Comparison of ENCODE assay signal across 13 cellular contexts in the genomic region with DNA sequence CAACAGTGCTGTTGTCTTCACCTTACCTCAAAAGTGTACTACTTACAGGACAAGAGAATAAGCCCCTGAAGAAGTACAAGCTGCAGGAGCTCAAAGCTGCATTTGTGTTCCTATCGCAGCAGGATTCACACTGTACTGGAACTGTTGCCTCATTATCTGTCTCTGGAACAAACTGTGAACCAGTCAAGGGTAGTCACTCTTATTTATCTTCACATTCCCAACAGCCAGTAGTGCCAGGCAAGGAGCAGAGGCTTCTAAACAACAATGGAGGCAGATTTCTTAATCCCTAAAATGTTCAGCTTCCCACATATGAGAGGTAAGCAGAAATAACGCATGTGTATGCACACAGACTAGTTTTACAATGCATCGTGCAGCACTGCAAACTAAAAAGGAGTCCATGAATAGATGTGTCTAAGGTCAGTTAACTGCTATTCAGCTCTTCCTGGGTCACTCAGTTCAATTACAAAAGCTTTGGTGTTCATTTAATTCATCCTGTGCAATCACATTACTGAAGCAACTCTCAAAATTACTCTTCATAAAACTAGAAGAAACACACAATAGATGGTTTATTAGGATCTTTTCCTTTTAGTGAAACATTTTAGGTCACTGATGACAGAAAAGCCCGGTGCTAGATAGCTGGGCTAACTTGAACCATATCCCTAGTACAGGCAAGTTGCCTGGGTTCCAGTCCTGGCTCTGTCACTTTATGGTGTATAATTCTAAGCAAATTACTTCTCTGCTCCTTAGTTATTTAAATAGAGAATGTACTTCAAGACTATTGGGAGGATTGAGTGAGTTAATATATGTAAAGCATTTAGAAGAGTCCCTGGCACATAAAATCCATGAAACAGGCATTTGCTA. TPM values are rescaled to one million over a fixed set of nuclear protein-coding genes. Genes with fewer than 3 reads are reported as not detected.
A peak's percentile ranks its signal among the peaks of the same experiment; 100 is the strongest.
DNase-seq lines count a peak whose midpoint lies in the region; FAIRE-seq and TF ChIP-seq lines count a peak whose summit lies in the region.
"Had no signal": no experiment of that assay in that cellular context is flagged by ENCODE, and none has a peak within 500 bp of the region (broad histone marks: within the 10 kb centered on the region; RNA-seq: fewer than 3 reads in every experiment).

No MANE protein-coding gene starts in this region.

- peaks cover 15% of the 10 kb centered on the region for H3K36me3 Mint-ChIP-seq in osteocyte (ENCODE audit: unreplicated experiment)
- peaks cover 23% of the 10 kb centered on the region for H3K36me3 Mint-ChIP-seq in activated CD4-positive, alpha-beta memory T cell treated with anti-CD3 and anti-CD28 coated beads, Interleukin-2, amount 10 ng/mL, durations not matched to agents 7 days and 5 days (ENCODE audit: low read depth)

- peaks cover 77% of the 10 kb centered on the region for H3K4me1 Mint-ChIP-seq in osteocyte (ENCODE audit: unreplicated experiment)
- H3K4me1 Mint-ChIP-seq in activated CD4-positive, alpha-beta memory T cell treated with anti-CD3 and anti-CD28 coated beads, Interleukin-2, amount 10 ng/mL, durations not matched to agents 7 days and 5 days = peaks cover 59% of the 10 kb centered on the region

- no peak for TF ChIP-seq CTCF in AG10803 (conservative IDR thresholded peaks at IDR 0.05; ENCODE audit: low read length)
- no peak for TF ChIP-seq CTCF in fibroblast of villous mesenchyme (IDR thresholded peaks at IDR 0.05; ENCODE audit: insufficient read depth, low read depth, low read length)
- TF ChIP-seq CTCF in osteocyte (IDR thresholded peaks at IDR 0.05) = no peak

- CTCF ChIA-PET in activated CD4-positive, alpha-beta memory T cell treated with anti-CD3 and anti-CD28 coated beads, Interleukin-2, amount 10 ng/mL, durations not matched to agents 7 days and 5 days (lab: Charles Lee) = interaction anchor here (3.6 kb wide), 1 partner anchor 7 kb away, joined by 19 read pairs; no protein-coding TSS in a partner anchor

- no peak for DNase-seq in AG10803 (ENCODE audit: low read depth)
- peak; percentile 37 for DNase-seq in NCI-H146 treated with DMSO at 0.1 percent for 48 hours (lab: John Stamatoyannopoulos, UW; ENCODE audit: unreplicated experiment)
- DNase-seq in fibroblast of villous mesenchyme (ENCODE audit: low read depth) = peak; percentile 45
- no peak for DNase-seq in osteocyte (ENCODE audit: extremely low spot score, unreplicated experiment)
- DNase-seq in HTR-8/SVneo (ENCODE audit: insufficient read length, low spot score) = no peak
- no peak for DNase-seq in HK-2 (ENCODE audit: unreplicated experiment)
- DNase-seq in germinal center (ENCODE audit: low spot score) = no peak
- DNase-seq in activated CD4-positive, alpha-beta memory T cell treated with anti-CD3 and anti-CD28 coated beads, Interleukin-2, amount 10 ng/mL, durations not matched to agents 7 days and 5 days = no peak
- DNase-seq: Calu3; effector CD4-positive, alpha-beta T cell; stimulated activated naive CD8-positive, alpha-beta T cell treated with anti-CD3 and anti-CD28 coated beads, Interleukin-15, amount 100 ng/mL, for 72 hours had no signal

- no peaks in the 10 kb centered on the region for H3K27me3 Mint-ChIP-seq in osteocyte (ENCODE audit: unreplicated experiment)
- peaks cover 2% of the 10 kb centered on the region for H3K27me3 Mint-ChIP-seq in activated CD4-positive, alpha-beta memory T cell treated with anti-CD3 and anti-CD28 coated beads, Interleukin-2, amount 10 ng/mL, durations not matched to agents 7 days and 5 days
- H3K27me3 Mint-ChIP-seq: stimulated activated naive CD8-positive, alpha-beta T cell treated with anti-CD3 and anti-CD28 coated beads, Interleukin-15, amount 100 ng/mL, for 72 hours had no signal

- H3K4me3 ChIP-seq in AG10803 (ENCODE audit: low read length) = peak overlapping the region; percentile 86
- peak overlapping the region; percentile 19 for H3K4me3 ChIP-seq in fibroblast of villous mesenchyme (ENCODE audit: low read depth, low read length)

- no peaks in the 10 kb centered on the region for H3K9me3 Mint-ChIP-seq in osteocyte (ENCODE audit: unreplicated experiment)
- no peaks in the 10 kb centered on the region for H3K9me3 Mint-ChIP-seq in activated CD4-positive, alpha-beta memory T cell treated with anti-CD3 and anti-CD28 coated beads, Interleukin-2, amount 10 ng/mL, durations not matched to agents 7 days and 5 days
- H3K9me3 Mint-ChIP-seq: activated T-helper 2 cell treated with anti-CD3 and anti-CD28 coated beads, Interferon-gamma antibody, Interleukin-2, Interleukin-4, amounts not matched to agents 10 μg/mL and 5 μg/mL and 100 μg/mL, durations not matched to agents 14 hours and 24 hours and 36 hours; stimulated activated naive CD8-positive, alpha-beta T cell treated with anti-CD3 and anti-CD28 coated beads, Interleukin-15, amount 100 ng/mL, for 72 hours had no signal

- FAIRE-seq in HTR-8/SVneo (lab: Jason Lieb, UNC) = no peak
- FAIRE-seq: GM18507 had no signal

- H3K27ac Mint-ChIP-seq in osteocyte (ENCODE audit: unreplicated experiment) = peak overlapping the region; percentile 92
- no peak overlapping the region for H3K27ac Mint-ChIP-seq in activated CD4-positive, alpha-beta memory T cell treated with anti-CD3 and anti-CD28 coated beads, Interleukin-2, amount 10 ng/mL, durations not matched to agents 7 days and 5 days
- H3K27ac Mint-ChIP-seq: activated T-helper 2 cell treated with anti-CD3 and anti-CD28 coated beads, Interferon-gamma antibody, Interleukin-2, Interleukin-4, amounts not matched to agents 10 μg/mL and 5 μg/mL and 100 μg/mL, durations not matched to agents 14 hours and 24 hours and 36 hours; stimulated activated naive CD8-positive, alpha-beta T cell treated with anti-CD3 and anti-CD28 coated beads, Interleukin-15, amount 100 ng/mL, for 72 hours had no signal

- H3K4me3 Mint-ChIP-seq in osteocyte (ENCODE audit: unreplicated experiment) = peak overlapping the region; percentile 88
- H3K4me3 Mint-ChIP-seq in activated CD4-positive, alpha-beta memory T cell treated with anti-CD3 and anti-CD28 coated beads, Interleukin-2, amount 10 ng/mL, durations not matched to agents 7 days and 5 days = no peak overlapping the region

- POLR2A ChIA-PET in activated CD4-positive, alpha-beta memory T cell treated with anti-CD3 and anti-CD28 coated beads, Interleukin-2, amount 10 ng/mL, durations not matched to agents 7 days and 5 days (lab: Charles Lee) = interaction anchor here (1.5 to 3.6 kb wide), 3 partner anchors 21 to 125 kb away, joined by 3 to 23 read pairs (median 14); a partner anchor contains a TSS

RNA-seq across cellular contexts. Expression of a gene that starts 2.7 kb away (rescaled TPM):
- total RNA-seq in fibroblast of villous mesenchyme (40.9 and 60.9 TPM in 2 replicates), osteocyte (69.2 and 69.8 TPM in 2 replicates)
- total RNA-seq in activated CD4-positive, alpha-beta memory T cell treated with anti-CD3 and anti-CD28 coated beads, Interleukin-2, amount 10 ng/mL, durations not matched to agents 7 days and 5 days = 10 to 100 TPM; 32.2 to 34.2 TPM

Comparison
In these comparisons a context has a peak if more than half of its experiments do, and no peak if none do; other contexts are left out.
1. DNase-seq: peak in NCI-H146 treated with DMSO at 0.1 percent for 48 hours (single experiment) and fibroblast of villous mesenchyme (single experiment); none in AG10803 (single experiment), osteocyte (single experiment), HTR-8/SVneo (single experiment), HK-2 (single experiment), germinal center (single experiment) and activated CD4-positive, alpha-beta memory T cell treated with anti-CD3 and anti-CD28 coated beads, Interleukin-2, amount 10 ng/mL, durations not matched to agents 7 days and 5 days (single experiment).